Comparison of ENCODE assay signal across 24 cellular contexts in genomic region chr6:137962725-137963124, GRCh38.
"Had no signal": no experiment of that assay in that cellular context is flagged by ENCODE, and none has a peak within 500 bp of the region (broad histone marks: within the 10 kb centered on the region; RNA-seq: fewer than 3 reads in every experiment).

No MANE protein-coding gene starts in this region.

- H3K27ac ChIP-seq: ascending aorta, coronary artery, dorsolateral prefrontal cortex, WERI-Rb-1 had no signal

- H3K27me3 ChIP-seq: ascending aorta had no signal

- DNase-seq: activated B cell treated with CpG ODN at 0.5 μM for 24 hours; activated CD4-positive, alpha-beta memory T cell treated with anti-CD3 and anti-CD28 coated beads, Interleukin-2, amount 10 ng/mL, durations not matched to agents 7 days and 5 days; activated CD4-positive, alpha-beta T cell treated with anti-CD3 and anti-CD28 coated beads, Interleukin-2, amount 10 ng/mL, durations not matched to agents 24 days and 14 days; activated CD8-positive, alpha-beta memory T cell treated with anti-CD3 and anti-CD28 coated beads, Interleukin-2, amount 50 U/mL, for 48 hours; activated gamma-delta T cell; activated naive CD4-positive, alpha-beta T cell; activated naive CD4-positive, alpha-beta T cell treated with anti-CD3 and anti-CD28 coated beads, Interleukin-2, amount 10 ng/mL, durations not matched to agents 7 days and 5 days; activated naive CD8-positive, alpha-beta T cell treated with anti-CD3 and anti-CD28 coated beads, Interleukin-2, amount 10 ng/mL, durations not matched to agents 7 days and 5 days; activated T-cell treated with anti-CD3 and anti-CD28 coated beads for 4 hours; activated T-cell treated with anti-CD3 and anti-CD28 coated beads, Interleukin-2, amount 50 U/mL, for 24 hours; activated T-cell treated with anti-CD3 and anti-CD28 coated beads, Interleukin-2, amount 50 U/mL, for 72 hours; dorsolateral prefrontal cortex; effector memory CD4-positive, alpha-beta T cell; endodermal cell; foreskin fibroblast; head of caudate nucleus; T-helper 17 cell; T1000; WERI-Rb-1 had no signal

- H3K4me3 ChIP-seq: ascending aorta, coronary artery, dorsolateral prefrontal cortex had no signal

- ATAC-seq: activated CD4-positive, CD25-positive, alpha-beta regulatory T cell treated with anti-CD3 and anti-CD28 coated beads, Interleukin-2, amount 50 U/mL, for 24 hours; activated naive CD4-positive, alpha-beta T cell treated with anti-CD3 and anti-CD28 coated beads, Interleukin-2, amount 50 U/mL, for 72 hours; activated T-cell treated with anti-CD3 and anti-CD28 coated beads, Interleukin-2, amount 50 U/mL, for 72 hours; esophagus mucosa; T-helper 17 cell had no signal

- H3K36me3 ChIP-seq: ascending aorta, WERI-Rb-1 had no signal

- H3K9me3 ChIP-seq: ascending aorta had no signal
